In genomic region chr9:72836790-72837189, GRCh38 we compare ENCODE assay signal across 8 cellular contexts.
"Had no signal": no experiment of that assay in that cellular context is flagged by ENCODE, and none has a peak within 500 bp of the region (broad histone marks: within the 10 kb centered on the region; RNA-seq: fewer than 3 reads in every experiment).

No MANE protein-coding gene starts in this region.

- ATAC-seq: GM23338, HepG2 had no signal

- DNase-seq: H9, HCEC 1CT, KBM-7 had no signal

- H3K4me3 ChIP-seq: GM23338 had no signal

- H3K27ac ChIP-seq: HL-60 had no signal

- FAIRE-seq: H1, H54, HepG2 had no signal
